17 cellular contexts compared by ENCODE assay signal in the genomic region with DNA sequence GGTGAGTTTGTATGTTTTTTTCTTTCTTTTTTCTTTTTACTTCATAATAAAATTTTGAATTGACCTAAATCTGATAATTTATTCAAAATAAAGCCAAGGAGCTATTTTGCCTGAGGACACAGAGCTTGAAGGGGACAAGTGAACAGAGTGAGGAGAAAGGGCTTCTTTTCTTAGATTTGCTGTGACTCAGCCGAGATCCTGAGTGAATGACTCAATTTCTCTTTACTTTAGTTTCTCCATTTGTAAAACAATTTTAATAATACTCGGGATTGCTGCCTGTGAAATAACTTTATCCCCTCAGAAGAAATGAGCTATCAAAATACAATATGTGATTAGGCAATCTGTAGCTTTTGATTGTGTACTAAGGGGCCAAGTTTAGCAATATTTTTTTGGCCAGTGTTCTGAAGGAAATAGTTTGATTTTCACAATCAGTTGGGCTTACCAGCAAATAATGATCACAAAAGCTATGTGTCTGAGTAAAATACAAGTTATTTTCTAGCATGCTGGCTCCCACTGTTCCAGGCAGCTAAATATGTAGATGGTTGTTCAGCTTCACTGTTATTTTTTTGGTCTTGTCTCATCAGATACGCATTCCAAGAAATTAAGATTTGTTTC.
DNase-seq lines count a peak whose midpoint lies in the region; ATAC-seq and TF ChIP-seq lines count a peak whose summit lies in the region.
"Had no signal": no experiment of that assay in that cellular context is flagged by ENCODE, and none has a peak within 500 bp of the region (broad histone marks: within the 10 kb centered on the region; RNA-seq: fewer than 3 reads in every experiment).

No MANE protein-coding gene starts in this region.

- H3K4me3 ChIP-seq in fibroblast of the aortic adventitia (ENCODE audit: low read depth, low read length) (no peak overlapping the region), subcutaneous abdominal adipose tissue (ENCODE audit: low read depth in 1 of 5, low read length in 5 of 5) (no peak overlapping the region)
- H3K4me3 ChIP-seq: lung, sigmoid colon had no signal

- no peaks in the 10 kb centered on the region for H3K27me3 ChIP-seq in subcutaneous abdominal adipose tissue (ENCODE audit: control insufficient read depth in 5 of 5, insufficient read depth in 4 of 5, low read length in 5 of 5)
- H3K27me3 ChIP-seq: sigmoid colon had no signal

- TF ChIP-seq CTCF in fibroblast of the aortic adventitia (IDR thresholded peaks at IDR 0.05; ENCODE audit: insufficient read depth, low read length) = no peak

- no peaks in the 10 kb centered on the region for H3K36me3 ChIP-seq in subcutaneous abdominal adipose tissue (ENCODE audit: control insufficient read depth in 5 of 5, insufficient read depth in 5 of 5, low read length in 5 of 5)
- H3K36me3 ChIP-seq: sigmoid colon had no signal

- ATAC-seq in activated T-cell treated with anti-CD3 and anti-CD28 coated beads, Interleukin-2, amount 50 U/mL, for 72 hours (replicated peaks in 1 of 2) = peak in 1 of 2 donors; percentile 36
- no peak for ATAC-seq in T-cell (replicated peaks in 1 of 4)

- H3K4me3 Mint-ChIP-seq in activated T-cell treated with anti-CD3 and anti-CD28 coated beads, Interleukin-2, amount 50 U/mL, for 72 hours = peak overlapping the region; percentile 17 to 51
- peak overlapping the region in 2 of 3 donors; percentile 7 to 49 for H3K4me3 Mint-ChIP-seq in T-cell

- peaks cover 6 to 26% (median 23%) of the 10 kb centered on the region in 5 donors for H3K4me1 ChIP-seq in subcutaneous abdominal adipose tissue (ENCODE audit: control insufficient read depth in 5 of 5, insufficient read depth in 5 of 5, low read length in 5 of 5)

- H3K27ac ChIP-seq in subcutaneous abdominal adipose tissue (ENCODE audit: low read depth, low read length) = peak overlapping the region; percentile 58

- peak overlapping the region; percentile 59 for H3K27ac Mint-ChIP-seq in activated T-cell treated with anti-CD3 and anti-CD28 coated beads, Interleukin-2, amount 50 U/mL, for 72 hours
- peak overlapping the region; percentile 72 to 88 for H3K27ac Mint-ChIP-seq in T-cell

- no peak for DNase-seq in activated T-cell treated with anti-CD3 and anti-CD28 coated beads, Interleukin-2, amount 50 U/mL, for 72 hours
- DNase-seq in activated T-cell treated with anti-CD3 and anti-CD28 coated beads for 4 hours = no peak
- DNase-seq in T-cell = no peak
- DNase-seq in fibroblast of the aortic adventitia (ENCODE audit: low read depth) = peak; percentile 59
- no peak for DNase-seq in SKM-1 treated with dmso at 0.1 percent for 144 hours (lab: John Stamatoyannopoulos, UW; ENCODE audit: unreplicated experiment)
- DNase-seq in dedifferentiated amniotic fluid mesenchymal stem cell (ENCODE audit: extremely low spot score) = no peak
- no peak for DNase-seq in germinal center (ENCODE audit: low spot score)
- DNase-seq: cortex of kidney; HCEC 1CT; NCI-H1092 treated with DMSO at 0.1 percent for 48 hours; NCI-H2171 treated with DMSO at 0.1 percent for 48 hours; NK-92 treated with Interleukin-12 subunit alpha and Interleukin-12 subunit beta, amount 100 ng/mL, for 24 hours; SIG-M5; sigmoid colon; stimulated activated naive CD4-positive, alpha-beta T cell treated with Interleukin-2 at 50 U/mL for 16 hours had no signal

- H3K27me3 Mint-ChIP-seq in activated T-cell treated with anti-CD3 and anti-CD28 coated beads, Interleukin-2, amount 50 U/mL, for 72 hours (ENCODE audit: low read depth) = no peaks in the 10 kb centered on the region
- no peaks in the 10 kb centered on the region for H3K27me3 Mint-ChIP-seq in T-cell

- peaks cover 5 to 7% of the 10 kb centered on the region in 2 donors for H3K36me3 Mint-ChIP-seq in activated T-cell treated with anti-CD3 and anti-CD28 coated beads, Interleukin-2, amount 50 U/mL, for 72 hours (ENCODE audit: insufficient read depth in 2 of 2)
- no peaks in the 10 kb centered on the region for H3K36me3 Mint-ChIP-seq in T-cell

- CTCF ChIA-PET in T-cell (lab: Charles Lee) = interaction anchor here in 1 of 2 donors (0.9 to 1.3 kb wide), 2 partner anchors 14 to 48 kb away, joined by 3 read pairs; no protein-coding TSS in a partner anchor

- H3K9me3 ChIP-seq in subcutaneous abdominal adipose tissue (ENCODE audit: control insufficient read depth in 5 of 5, low read length in 5 of 5) = no peaks in the 10 kb centered on the region
- H3K9me3 ChIP-seq: sigmoid colon had no signal

- peaks cover 83% of the 10 kb centered on the region for H3K4me1 Mint-ChIP-seq in activated T-cell treated with anti-CD3 and anti-CD28 coated beads, Interleukin-2, amount 50 U/mL, for 72 hours (ENCODE audit: low read depth)
- H3K4me1 Mint-ChIP-seq in T-cell = peaks cover 38 to 64% (median 53%) of the 10 kb centered on the region in 3 donors

- POLR2A ChIA-PET in T-cell (lab: Charles Lee) = interaction anchor here in 1 of 2 donors (0.6 kb wide), 1 partner anchor 716 kb away, joined by 5 read pairs; no protein-coding TSS in a partner anchor

- H3K9me3 Mint-ChIP-seq in activated T-cell treated with anti-CD3 and anti-CD28 coated beads, Interleukin-2, amount 50 U/mL, for 72 hours = peaks cover 3 to 5% of the 10 kb centered on the region in 2 donors
- no peaks in the 10 kb centered on the region for H3K9me3 Mint-ChIP-seq in T-cell

- peak overlapping the region in 1 of 5 donors; percentile 32 for H3K9ac ChIP-seq in subcutaneous abdominal adipose tissue (ENCODE audit: low read length in 5 of 5)
